Comparison of ENCODE assay signal across 1 cellular context in genomic region chr3:10332481-10333358, GRCh38.
TF ChIP-seq lines count a peak whose summit lies in the region.

No MANE protein-coding gene starts in this region.

TF ChIP-seq in HepG2, 621 proteins besides CTCF, POLR2A, EP300 and RAD21:
- TF ChIP-seq ZNF460 (CRISPR knock-in tag; IDR thresholded peaks at IDR 0.05; ENCODE audit: borderline replicate concordance), result no peak
- TF ChIP-seq REPIN1 (CRISPR knock-in tag; IDR thresholded peaks at IDR 0.05; ENCODE audit: borderline replicate concordance, low read depth), result no peak
- TF ChIP-seq MNT (IDR thresholded peaks at IDR 0.05), result peak; percentile 82
